14 cellular contexts compared by ENCODE assay signal in the genomic region with DNA sequence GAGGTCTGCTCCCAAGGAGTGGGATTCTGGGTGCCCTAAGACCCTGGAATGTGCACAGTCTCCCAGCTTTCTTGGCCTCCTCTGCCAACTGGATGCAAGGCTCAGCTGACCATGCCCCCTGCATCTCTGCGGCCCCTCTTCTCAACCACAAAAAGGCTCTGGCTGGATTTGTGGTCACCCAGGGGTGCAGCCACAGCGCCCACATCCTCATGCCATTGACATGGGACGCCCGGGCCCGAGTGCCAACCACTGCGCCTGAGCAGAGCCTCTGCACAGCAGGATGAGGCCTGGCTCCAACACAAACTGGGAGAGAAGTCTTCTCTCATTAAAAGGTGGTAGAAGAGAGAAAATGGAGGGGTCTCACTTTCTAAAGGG.
DNase-seq lines count a peak whose midpoint lies in the region; ATAC-seq and TF ChIP-seq lines count a peak whose summit lies in the region.
"Had no signal": no experiment of that assay in that cellular context is flagged by ENCODE, and none has a peak within 500 bp of the region (broad histone marks: within the 10 kb centered on the region; RNA-seq: fewer than 3 reads in every experiment).

No MANE protein-coding gene starts in this region.

- TF ChIP-seq CTCF in NB4 (IDR thresholded peaks at IDR 0.05; ENCODE audit: low read depth, low read length), result no peak
- no peak for TF ChIP-seq CTCF in body of pancreas (IDR thresholded peaks at IDR 0.05)
- TF ChIP-seq CTCF in neutrophil (IDR thresholded peaks at IDR 0.05), result no peak
- TF ChIP-seq CTCF in GM10248 (IDR thresholded peaks at IDR 0.05; ENCODE audit: control extremely low read depth, extremely low read depth, low read depth, missing control alignments), result no peak
- TF ChIP-seq CTCF in stomach (IDR thresholded peaks at IDR 0.05), result no peak

- H3K27me3 ChIP-seq in body of pancreas (no peaks in the 10 kb centered on the region), neutrophil (no peaks in the 10 kb centered on the region), stomach (no peaks in the 10 kb centered on the region)
- H3K27me3 ChIP-seq: ascending aorta had no signal

- ATAC-seq in body of pancreas (no peak), GM19328 (IDR thresholded peaks at IDR 0.05; ENCODE audit: unreplicated experiment) (no peak), HG02981 (IDR thresholded peaks at IDR 0.05; ENCODE audit: unreplicated experiment) (no peak)

- DNase-seq in Daoy (ENCODE audit: low read depth), result peak; percentile 84
- peak; percentile 83 for DNase-seq in NB4 (ENCODE audit: low read depth)
- no peak for DNase-seq in body of pancreas
- DNase-seq in GM10248 (ENCODE audit: extremely low spot score), result no peak
- no peak for DNase-seq in stomach
- DNase-seq: activated CD4-positive, CD25-positive, alpha-beta regulatory T cell; foreskin melanocyte; GM23248; NCI-H187 treated with DMSO at 0.1 percent for 48 hours; stimulated activated CD4-positive, alpha-beta T cell treated with anti-CD3 and anti-CD28 coated beads, Interleukin-2, amount 100 ng/mL, for 24 hours had no signal

- POLR2A ChIA-PET in GM10248 (lab: Yijun Ruan, JAX), result no interaction called here

- H3K36me3 ChIP-seq in body of pancreas (replicated peaks in 1 of 2; ENCODE audit: insufficient read depth in 1 of 2, low read depth in 2 of 2), result no peaks in the 10 kb centered on the region
- peaks cover 16% of the 10 kb centered on the region for H3K36me3 ChIP-seq in neutrophil
- H3K36me3 ChIP-seq in stomach, result peaks cover 13 to 16% (median 14%) of the 10 kb centered on the region in 4 donors

- peaks cover 65% of the 10 kb centered on the region for H3K4me1 ChIP-seq in body of pancreas
- H3K4me1 ChIP-seq in neutrophil (ENCODE audit: control insufficient read depth in 1 of 2, insufficient read depth in 1 of 2, low read depth in 1 of 2, low read length in 1 of 2), result peaks cover 41 to 48% of the 10 kb centered on the region in 2 experiments
- peaks cover 32 to 71% (median 52%) of the 10 kb centered on the region in 4 donors for H3K4me1 ChIP-seq in stomach

- no peaks in the 10 kb centered on the region for H3K9me3 ChIP-seq in body of pancreas
- H3K9me3 ChIP-seq in neutrophil, result no peaks in the 10 kb centered on the region
- H3K9me3 ChIP-seq in stomach, result no peaks in the 10 kb centered on the region
- H3K9me3 ChIP-seq: ascending aorta had no signal

- intact Hi-C loops in body of pancreas (cut with DNase I) (no loop called here), stomach (cut with DNase I; ENCODE audit: low total_unique reads) (no loop called here)

- no peak for TF ChIP-seq POLR2A in NB4 (IDR thresholded peaks at IDR 0.05; ENCODE audit: extremely low read depth, insufficient read length)
- TF ChIP-seq POLR2A in body of pancreas (IDR thresholded peaks at IDR 0.05), result no peak
- no peak for TF ChIP-seq POLR2A in stomach (IDR thresholded peaks at IDR 0.05)

- WGBS in body of pancreas, 2 donors, result 73 to 83% methylated on average over 5 to 6 of the region's 6 CpGs
- WGBS in stomach, 5 donors, result 70 to 80% (median 78%) methylated on average over 5 to 6 of the region's 6 CpGs

- CTCF ChIA-PET in GM10248 (lab: Yijun Ruan, JAX), result interaction anchor here (0.8 to 1.7 kb wide), 6 partner anchors 8 to 41 kb away, joined by 3 to 5 read pairs (median 3); no protein-coding TSS in a partner anchor

- TF ChIP-seq EP300 in stomach (IDR thresholded peaks at IDR 0.05), result no peak

- no peak overlapping the region for H3K4me3 ChIP-seq in NB4 (ENCODE audit: low read depth, low read length)
- H3K4me3 ChIP-seq in body of pancreas, result no peak overlapping the region
- H3K4me3 ChIP-seq in neutrophil (ENCODE audit: low read depth in 1 of 2, low read length in 1 of 2), result peak overlapping the region; percentile 44 to 45
- no peak overlapping the region for H3K4me3 ChIP-seq in stomach
- H3K4me3 ChIP-seq: ascending aorta, GM23248 had no signal

- H3K27ac ChIP-seq in body of pancreas (peak overlapping the region in 3 of 4 donors; percentile 11 to 63 (median 51)), neutrophil (peak overlapping the region; percentile 77), stomach (peak overlapping the region in 1 of 5 donors; percentile 40)
- H3K27ac ChIP-seq: GM23248 had no signal

Comparison
In these comparisons a context has a peak if more than half of its experiments do, and no peak if none do; other contexts are left out.
1. DNase-seq: peak in Daoy (single experiment) and NB4 (single experiment); none in body of pancreas (0 of 4), GM10248 (single experiment) and stomach (single experiment).
2. H3K4me3 ChIP-seq: peak in neutrophil (2 of 2); none in NB4 (single experiment), body of pancreas (0 of 2) and stomach (0 of 4).